Comparison of ENCODE assay signal across 19 cellular contexts in the genomic region with DNA sequence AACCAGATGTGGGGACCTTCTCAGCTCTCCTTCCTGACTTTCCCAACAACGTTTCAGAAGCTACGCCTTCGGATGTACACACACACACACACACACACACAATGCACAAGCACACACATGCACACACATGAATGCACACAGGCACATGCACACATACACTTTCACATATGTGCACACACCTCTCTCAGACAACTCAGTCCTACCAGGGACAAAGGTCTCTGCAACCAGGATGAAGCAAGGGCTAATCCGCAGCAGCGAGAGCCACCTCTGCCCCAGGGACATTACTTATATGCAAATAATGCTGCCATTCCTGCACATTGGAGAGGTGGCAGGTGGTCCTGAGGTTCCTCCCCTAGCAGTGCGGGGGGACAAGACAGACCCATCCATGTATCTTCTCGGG. TPM values are rescaled to one million over a fixed set of nuclear protein-coding genes. Genes with fewer than 3 reads are reported as not detected.
DNase-seq lines count a peak whose midpoint lies in the region; ATAC-seq, FAIRE-seq and TF ChIP-seq lines count a peak whose summit lies in the region.
"Had no signal": no experiment of that assay in that cellular context is flagged by ENCODE, and none has a peak within 500 bp of the region (broad histone marks: within the 10 kb centered on the region; RNA-seq: fewer than 3 reads in every experiment).

No MANE protein-coding gene starts in this region.

- peaks cover 8% of the 10 kb centered on the region for H3K27me3 Mint-ChIP-seq in activated T-helper 2 cell treated with anti-CD3 and anti-CD28 coated beads, Interferon-gamma antibody, Interleukin-2, Interleukin-4, amounts not matched to agents 10 μg/mL and 5 μg/mL and 100 μg/mL, durations not matched to agents 14 hours and 24 hours and 36 hours (ENCODE audit: low read depth)

- in situ Hi-C loops in transverse colon (cut with MboI; ENCODE audit: low pct_ligation_motif_present in 1 of 4, low pct_unique_long_range_greater_than_20kb in 1 of 4, low sequenced_read_pairs in 3 of 4) = no loop called here

- H3K4me3 ChIP-seq in kidney (ENCODE audit: low read length in 2 of 2) (no peak overlapping the region), right lobe of liver (no peak overlapping the region), transverse colon (no peak overlapping the region)
- H3K4me3 ChIP-seq: BLaER1 treated with 17β-estradiol and CSF1 and Interleukin-3, amounts not matched to agents 10 nM and 100 nM; GM23248 had no signal

- H3K4me1 ChIP-seq in kidney (ENCODE audit: control insufficient read depth in 1 of 2, insufficient read depth in 1 of 2, low read depth in 1 of 2, low read length in 2 of 2) (peaks cover 0 to 2% of the 10 kb centered on the region in 2 donors), right lobe of liver (peaks cover 0 to 3% (median 0%) of the 10 kb centered on the region in 4 donors), transverse colon (peaks cover 0 to 6% (median 0%) of the 10 kb centered on the region in 4 donors)

- DNase-seq in HTR-8/SVneo (ENCODE audit: insufficient read length, low spot score) = no peak
- DNase-seq in kidney = peak; percentile 8
- no peak for DNase-seq in right lobe of liver
- peak; percentile 18 for DNase-seq in transverse colon
- no peak for DNase-seq in activated T-helper 2 cell treated with anti-CD3 and anti-CD28 coated beads, Interferon-gamma antibody, Interleukin-2, Interleukin-4, amounts not matched to agents 10 μg/mL and 5 μg/mL and 100 μg/mL, durations not matched to agents 14 hours and 24 hours and 36 hours (ENCODE audit: low spot score)
- no peak for DNase-seq in stimulated activated CD4-positive, alpha-beta T cell treated with anti-CD3 and anti-CD28 coated beads, Interleukin-4, amount 100 ng/mL, for 4 hours
- DNase-seq: ACHN; Calu3; CD4-positive, CD25-positive, alpha-beta regulatory T cell; DMS 273 treated with DMSO at 0.1 percent for 48 hours; GM23248; H7; KBM-7 had no signal

- TF ChIP-seq CTCF in kidney (IDR thresholded peaks at IDR 0.05; ENCODE audit: borderline replicate concordance, extremely low read depth, insufficient read depth) = no peak
- no peak for TF ChIP-seq CTCF in right lobe of liver (IDR thresholded peaks at IDR 0.05)
- no peak for TF ChIP-seq CTCF in transverse colon (IDR thresholded peaks at IDR 0.05)

- H3K27me3 ChIP-seq in right lobe of liver (no peaks in the 10 kb centered on the region), transverse colon (no peaks in the 10 kb centered on the region)
- H3K27me3 ChIP-seq: BLaER1 treated with 17β-estradiol and CSF1 and Interleukin-3, amounts not matched to agents 10 nM and 100 nM had no signal

- H3K4me1 Mint-ChIP-seq in activated T-helper 2 cell treated with anti-CD3 and anti-CD28 coated beads, Interferon-gamma antibody, Interleukin-2, Interleukin-4, amounts not matched to agents 10 μg/mL and 5 μg/mL and 100 μg/mL, durations not matched to agents 14 hours and 24 hours and 36 hours (ENCODE audit: low read depth) = no peaks in the 10 kb centered on the region
- H3K4me1 Mint-ChIP-seq: CD4-positive, CD25-positive, alpha-beta regulatory T cell had no signal

- H3K9ac ChIP-seq in kidney (ENCODE audit: low read length in 2 of 2) = no peak overlapping the region
- H3K9ac ChIP-seq: BLaER1 treated with 17β-estradiol and CSF1 and Interleukin-3, amounts not matched to agents 10 nM and 100 nM; GM23248 had no signal

- H3K36me3 Mint-ChIP-seq in activated T-helper 2 cell treated with anti-CD3 and anti-CD28 coated beads, Interferon-gamma antibody, Interleukin-2, Interleukin-4, amounts not matched to agents 10 μg/mL and 5 μg/mL and 100 μg/mL, durations not matched to agents 14 hours and 24 hours and 36 hours (ENCODE audit: low read depth) = no peaks in the 10 kb centered on the region
- H3K36me3 Mint-ChIP-seq: CD4-positive, CD25-positive, alpha-beta regulatory T cell had no signal

- H3K36me3 ChIP-seq in kidney (ENCODE audit: control insufficient read depth in 1 of 2, insufficient read depth in 2 of 2, low read length in 2 of 2) = no peaks in the 10 kb centered on the region
- no peaks in the 10 kb centered on the region for H3K36me3 ChIP-seq in right lobe of liver
- H3K36me3 ChIP-seq in transverse colon = no peaks in the 10 kb centered on the region
- H3K36me3 ChIP-seq: BLaER1 treated with 17β-estradiol and CSF1 and Interleukin-3, amounts not matched to agents 10 nM and 100 nM had no signal

- TF ChIP-seq EP300 in transverse colon (IDR thresholded peaks at IDR 0.05; ENCODE audit: low read depth) = no peak

- peaks cover 12% of the 10 kb centered on the region for H3K9me3 Mint-ChIP-seq in activated T-helper 2 cell treated with anti-CD3 and anti-CD28 coated beads, Interferon-gamma antibody, Interleukin-2, Interleukin-4, amounts not matched to agents 10 μg/mL and 5 μg/mL and 100 μg/mL, durations not matched to agents 14 hours and 24 hours and 36 hours

- peak; percentile 42 for FAIRE-seq in HTR-8/SVneo (lab: Jason Lieb, UNC)
- FAIRE-seq in kidney (lab: Jason Lieb, UNC) = no peak
- FAIRE-seq: GM18507 had no signal

- intact Hi-C loops in kidney (cut with DNase I) (no loop called here), right lobe of liver (cut with DNase I) (no loop called here), transverse colon (cut with DNase I; ENCODE audit: low total_unique reads) (no loop called here)
- intact Hi-C loops in activated T-helper 2 cell treated with anti-CD3 and anti-CD28 coated beads, Interferon-gamma antibody, Interleukin-2, Interleukin-4, amounts not matched to agents 10 μg/mL and 5 μg/mL and 100 μg/mL, durations not matched to agents 14 hours and 24 hours and 36 hours (cut with micrococcal nuclease) = no loop called here

- no peak overlapping the region for H3K27ac Mint-ChIP-seq in activated T-helper 2 cell treated with anti-CD3 and anti-CD28 coated beads, Interferon-gamma antibody, Interleukin-2, Interleukin-4, amounts not matched to agents 10 μg/mL and 5 μg/mL and 100 μg/mL, durations not matched to agents 14 hours and 24 hours and 36 hours

- H3K4me3 Mint-ChIP-seq in activated T-helper 2 cell treated with anti-CD3 and anti-CD28 coated beads, Interferon-gamma antibody, Interleukin-2, Interleukin-4, amounts not matched to agents 10 μg/mL and 5 μg/mL and 100 μg/mL, durations not matched to agents 14 hours and 24 hours and 36 hours (ENCODE audit: low read depth) = no peak overlapping the region
- H3K4me3 Mint-ChIP-seq: CD4-positive, CD25-positive, alpha-beta regulatory T cell had no signal

- H3K27ac ChIP-seq in kidney (ENCODE audit: low read depth in 2 of 2, low read length in 2 of 2) (no peak overlapping the region), right lobe of liver (no peak overlapping the region), transverse colon (no peak overlapping the region)
- H3K27ac ChIP-seq: BLaER1 treated with 17β-estradiol and CSF1 and Interleukin-3, amounts not matched to agents 10 nM and 100 nM; GM23248 had no signal

- 75% methylated on average over 7 of the region's 7 CpGs for WGBS in right lobe of liver (ENCODE audit: insufficient coverage, low coverage, low lambda C conversion rate, missing lambda C conversion rate)
- WGBS in transverse colon (ENCODE audit: low coverage in 1 of 2), 2 donors = 82% methylated on average over 7 of the region's 7 CpGs; no CpG with 5 or more reads in 1 of the 2 donors

- TF ChIP-seq POLR2A in right lobe of liver (IDR thresholded peaks at IDR 0.05) (no peak), transverse colon (IDR thresholded peaks at IDR 0.05) (no peak)

- H3K9me3 ChIP-seq in kidney (ENCODE audit: control insufficient read depth in 1 of 2, low read length in 2 of 2) (peaks cover 0 to 8% of the 10 kb centered on the region in 2 donors), right lobe of liver (no peaks in the 10 kb centered on the region), transverse colon (no peaks in the 10 kb centered on the region)

- ATAC-seq in right lobe of liver (peak; percentile 10 to 46 (median 46)), GM21381 (IDR thresholded peaks at IDR 0.05; ENCODE audit: unreplicated experiment) (no peak)

RNA-seq across cellular contexts. Expression of gene LINC01488, which starts 27.4 kb away (rescaled TPM):
- not detected for total RNA-seq in kidney
- polyA plus RNA-seq in kidney (ENCODE audit: insufficient read depth, low read depth, low replicate concordance) = not detected
- total RNA-seq in right lobe of liver = 10 to 100 TPM in 1 of 6 experiments, 1 to 10 TPM in 3, under 1 TPM in 1, not detected in 1; 0.63 to 22.9 (median 1.1) TPM
- total RNA-seq in transverse colon = not detected
- not detected in 2 replicates for total RNA-seq in activated T-helper 2 cell treated with anti-CD3 and anti-CD28 coated beads, Interferon-gamma antibody, Interleukin-2, Interleukin-4, amounts not matched to agents 10 μg/mL and 5 μg/mL and 100 μg/mL, durations not matched to agents 14 hours and 24 hours and 36 hours
- total RNA-seq: A172; Calu3; CD4-positive, CD25-positive, alpha-beta regulatory T cell; Daoy; GM23248; H7; HT1080 had no signal
- polyA plus RNA-seq: CD4-positive, CD25-positive, alpha-beta regulatory T cell; GM23248 had no signal

Comparison
In these comparisons a context has a peak if more than half of its experiments do, and no peak if none do; other contexts are left out.
1. DNase-seq: peak in kidney (single experiment) and transverse colon (single experiment); none in HTR-8/SVneo (single experiment), right lobe of liver (0 of 3), activated T-helper 2 cell treated with anti-CD3 and anti-CD28 coated beads, Interferon-gamma antibody, Interleukin-2, Interleukin-4, amounts not matched to agents 10 μg/mL and 5 μg/mL and 100 μg/mL, durations not matched to agents 14 hours and 24 hours and 36 hours (single experiment) and stimulated activated CD4-positive, alpha-beta T cell treated with anti-CD3 and anti-CD28 coated beads, Interleukin-4, amount 100 ng/mL, for 4 hours (0 of 2).